ENCODE assay signal across 21 cellular contexts in the genomic region with DNA sequence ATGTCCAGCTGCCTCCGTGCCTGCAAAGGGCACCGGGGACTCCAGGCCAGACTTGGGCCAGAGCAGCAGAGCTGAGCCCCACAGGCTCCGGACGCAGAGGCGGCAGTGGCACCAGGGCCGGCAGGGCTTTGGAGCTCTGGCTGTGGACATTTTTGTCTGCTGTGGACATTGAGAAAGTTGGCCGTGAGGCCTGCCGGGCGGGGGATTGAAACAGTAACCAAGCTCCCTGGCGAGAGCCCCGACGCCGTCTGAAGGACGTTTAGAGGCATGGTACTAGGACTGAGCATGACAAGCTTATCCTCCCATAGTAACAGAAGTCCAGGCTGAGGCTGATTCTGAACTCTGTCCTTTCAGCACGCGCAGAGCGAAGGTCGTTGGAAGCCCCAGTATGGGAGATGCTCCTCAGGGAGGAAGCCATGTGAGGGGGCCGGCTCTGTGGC.
"Had no signal": no experiment of that assay in that cellular context is flagged by ENCODE, and none has a peak within 500 bp of the region (broad histone marks: within the 10 kb centered on the region; RNA-seq: fewer than 3 reads in every experiment).

No MANE protein-coding gene starts in this region.

- H3K36me3 Mint-ChIP-seq: activated CD4-positive, alpha-beta memory T cell treated with anti-CD3 and anti-CD28 coated beads for 36 hours; stimulated activated effector memory CD8-positive, alpha-beta T cell treated with anti-CD3 and anti-CD28 coated beads, Interleukin-12 subunit alpha, Interleukin-12 subunit beta, amount 100 ng/mL, for 72 hours; T-cell had no signal

- H3K4me1 ChIP-seq: ascending aorta, colonic mucosa, foreskin keratinocyte, upper lobe of left lung had no signal

- ATAC-seq: activated T-cell treated with anti-CD3 and anti-CD28 coated beads, Interleukin-2, amount 50 U/mL, for 4 hours; foreskin keratinocyte; left ventricle myocardium superior; sciatic nerve; stimulated activated effector memory CD8-positive, alpha-beta T cell treated with anti-CD3 and anti-CD28 coated beads, Interleukin-12 subunit alpha, Interleukin-12 subunit beta, amount 100 ng/mL, for 72 hours; T-cell had no signal

- H2AFZ ChIP-seq: hepatocyte had no signal

- H3K4me1 Mint-ChIP-seq: activated B cell treated with CpG ODN at 0.5 μM for 24 hours; central memory CD8-positive, alpha-beta T cell; stimulated activated effector memory CD8-positive, alpha-beta T cell treated with anti-CD3 and anti-CD28 coated beads, Interleukin-12 subunit alpha, Interleukin-12 subunit beta, amount 100 ng/mL, for 72 hours; T-cell had no signal

- H3K79me2 ChIP-seq: hepatocyte had no signal

- H3K4me3 Mint-ChIP-seq: activated CD4-positive, alpha-beta memory T cell treated with anti-CD3 and anti-CD28 coated beads for 36 hours; activated T-cell treated with anti-CD3 and anti-CD28 coated beads, Interleukin-2, amount 50 U/mL, for 4 hours; central memory CD8-positive, alpha-beta T cell; stimulated activated effector memory CD8-positive, alpha-beta T cell treated with anti-CD3 and anti-CD28 coated beads, Interleukin-12 subunit alpha, Interleukin-12 subunit beta, amount 100 ng/mL, for 72 hours; T-cell had no signal

- FAIRE-seq: islet of Langerhans had no signal

- H3K36me3 ChIP-seq: ascending aorta, colonic mucosa, thoracic aorta, upper lobe of left lung had no signal

- DNase-seq: activated B cell treated with CpG ODN at 0.5 μM for 24 hours; activated CD4-positive, alpha-beta memory T cell treated with anti-CD3 and anti-CD28 coated beads for 36 hours; activated CD4-positive, alpha-beta T cell treated with anti-CD3 and anti-CD28 coated beads for 4 hours; activated effector memory CD4-positive, alpha-beta T cell treated with anti-CD3 and anti-CD28 coated beads, Interleukin-2, amount 50 U/mL, for 16 hours; activated naive CD4-positive, alpha-beta T cell treated with anti-CD3 and anti-CD28 coated beads, Interleukin-2, amount 50 U/mL, for 16 hours; activated T-cell treated with anti-CD3 and anti-CD28 coated beads, Interleukin-2, amount 50 U/mL, for 4 hours; foreskin keratinocyte; left ventricle myocardium superior; stimulated activated CD4-positive, alpha-beta T cell treated with anti-CD3 and anti-CD28 coated beads, Interleukin-4, amount 100 ng/mL, for 24 hours; T-cell; T-helper 9 cell had no signal

- H3K4me3 ChIP-seq: ascending aorta, colonic mucosa, hepatocyte, thoracic aorta, upper lobe of left lung had no signal

- H3K27ac Mint-ChIP-seq: activated B cell treated with CpG ODN at 0.5 μM for 24 hours; activated CD4-positive, alpha-beta memory T cell treated with anti-CD3 and anti-CD28 coated beads for 36 hours; progenitor cell of endocrine pancreas; stimulated activated effector memory CD8-positive, alpha-beta T cell treated with anti-CD3 and anti-CD28 coated beads, Interleukin-12 subunit alpha, Interleukin-12 subunit beta, amount 100 ng/mL, for 72 hours; T-cell had no signal

- H3K27ac ChIP-seq: ascending aorta, colonic mucosa, foreskin keratinocyte, hepatocyte, thoracic aorta, upper lobe of left lung had no signal

- H3K27me3 ChIP-seq: ascending aorta, colonic mucosa, foreskin keratinocyte, hepatocyte, upper lobe of left lung had no signal

- H3K4me2 ChIP-seq: hepatocyte had no signal

- H3K9me3 ChIP-seq: ascending aorta, colonic mucosa, thoracic aorta, upper lobe of left lung had no signal

- H3K27me3 Mint-ChIP-seq: activated B cell treated with CpG ODN at 0.5 μM for 24 hours; activated CD4-positive, alpha-beta memory T cell treated with anti-CD3 and anti-CD28 coated beads for 36 hours; central memory CD8-positive, alpha-beta T cell; progenitor cell of endocrine pancreas; T-cell had no signal
